Comparison of ENCODE assay signal across 8 cellular contexts in genomic region chr6:41941280-41942044, GRCh38. TPM values are rescaled to one million over a fixed set of nuclear protein-coding genes. Genes with fewer than 3 reads are reported as not detected.
DNase-seq lines count a peak whose midpoint lies in the region; ATAC-seq, FAIRE-seq and TF ChIP-seq lines count a peak whose summit lies in the region.

Gene CCND3, minus strand, starts transcription at chr6:41941808. Its CDS starts 159 bp downstream, at chr6:41941649.

- 0 out of 4 replicates have a peak, but pooled peaks of 1 of the 2 experiments have one; percentile 6 for TF ChIP-seq RAD21 in H1 (IDR thresholded peaks at IDR 0.05 in 1 of 2, conservative IDR thresholded peaks at IDR 0.05 in 1 of 2; ENCODE audit: low read depth in 2 of 2, low read length in 2 of 2)

- no peak for TF ChIP-seq EP300 in H1 (IDR thresholded peaks at IDR 0.05; ENCODE audit: borderline replicate concordance in 1 of 2, low read depth in 2 of 2, low read length in 2 of 2)

- H4K8ac ChIP-seq in H1 (ENCODE audit: extremely low read depth, insufficient read depth, low read length): peak within 1 kb of the TSS; percentile 80

- peak within 1 kb of the TSS; percentile 98 to 99 for H3K4me2 ChIP-seq in H1 (ENCODE audit: insufficient read depth in 1 of 2, low read depth in 2 of 2, low read length in 2 of 2)

- H3K27me3 Mint-ChIP-seq in mesothelial cell of epicardium (ENCODE audit: low read depth): no peaks in the 10 kb centered on the region

- peak within 1 kb of the TSS; percentile 94 for H3K27ac Mint-ChIP-seq in mesothelial cell of epicardium

- H4K91ac ChIP-seq in H1 (replicated peaks; ENCODE audit: insufficient read length, low read length): peak within 1 kb of the TSS; percentile 36

- POLR2A ChIA-PET in activated CD8-positive, alpha-beta memory T cell treated with anti-CD3 and anti-CD28 coated beads for 36 hours (lab: Charles Lee): interaction anchor here (0.9 to 1.8 kb wide), 8 partner anchors 20 to 107 kb away, joined by 3 to 7 read pairs (median 4); partner anchors contain the start of genes BYSL and MED20
- POLR2A ChIA-PET in H1 (lab: Charles Lee; ENCODE audit: partially characterized antibody): interaction anchor here (0.7 to 16.6 kb wide), 9 partner anchors 9 to 104 kb away, joined by 3 to 235 read pairs (median 4); partner anchors contain the start of genes BYSL, MED20 and TAF8

- peaks cover 0 to 10% of the 10 kb centered on the region in 2 experiments; a peak in 1 of 4 replicates for H3K79me2 ChIP-seq in H1 (ENCODE audit: control insufficient read depth in 1 of 2, insufficient read depth in 2 of 2, low read length in 2 of 2)

- peak within 1 kb of the TSS; percentile 69 to 91 (median 84) for H3K4me3 ChIP-seq in H1 (ENCODE audit: extremely low read depth in 1 of 4, insufficient read depth in 2 of 4, low read depth in 3 of 4, low read length in 4 of 4)

- no peaks in the 10 kb centered on the region for H3K9me3 Mint-ChIP-seq in mesothelial cell of epicardium

- H3K9me3 ChIP-seq in H1 (ENCODE audit: insufficient read depth in 2 of 2, low read depth in 1 of 2, low read length in 1 of 2): no peaks in the 10 kb centered on the region

- H3K18ac ChIP-seq in H1 (ENCODE audit: extremely low read depth, low read length): peak within 1 kb of the TSS; percentile 55

- H2AK5ac ChIP-seq in H1 (ENCODE audit: low read depth, low read length): no peak within 1 kb of the TSS

- no peak within 1 kb of the TSS for H3K14ac ChIP-seq in H1 (ENCODE audit: insufficient read length)

- 1% methylated on average over 60 of the region's 86 CpGs; no CpG with 5 or more reads in 1 of the 2 experiments for WGBS in H1 (ENCODE audit: extremely low coverage in 1 of 2, insufficient coverage in 1 of 2, insufficient read length in 1 of 2, insufficient replicate concordance in 2 of 2, low coverage in 1 of 2, low lambda C conversion rate in 2 of 2, missing lambda C conversion rate in 1 of 2), 2 experiments

- H3K27ac ChIP-seq in H1 (ENCODE audit: low read depth, low read length): no peak within 1 kb of the TSS

- no peak for TF ChIP-seq POLR2A in H1 (IDR thresholded peaks at IDR 0.05; ENCODE audit: control extremely low read depth in 1 of 2, low read depth in 2 of 2, low read length in 2 of 2)

- CTCF ChIA-PET in activated CD8-positive, alpha-beta memory T cell treated with anti-CD3 and anti-CD28 coated beads for 36 hours (lab: Charles Lee): interaction anchor here (0.8 to 17.2 kb wide), 8 partner anchors 9 to 154 kb away, joined by 3 to 221 read pairs (median 3); partner anchors contain the start of genes BYSL, MED20, TAF8 and TOMM6
- CTCF ChIA-PET in H1 (lab: Charles Lee; ENCODE audit: partially characterized antibody): interaction anchor here (0.7 to 13.7 kb wide), 9 partner anchors 8 to 155 kb away, joined by 3 to 219 read pairs (median 6); partner anchors contain the start of genes BYSL and MED20

- H3K27me3 ChIP-seq in H1 (replicated peaks in 1 of 4; ENCODE audit: control insufficient read depth in 3 of 4, extremely low read depth in 1 of 4, insufficient read depth in 3 of 4, low read length in 3 of 4): no peaks in the 10 kb centered on the region

- peaks cover 17% of the 10 kb centered on the region for H3K23me2 ChIP-seq in H1 (ENCODE audit: low read depth, low read length)

- H4K5ac ChIP-seq in H1 (ENCODE audit: insufficient read length, low read depth, low read length): peak within 1 kb of the TSS; percentile 24

- FAIRE-seq in H1 (lab: Jason Lieb, UNC): no peak

- H2AFZ ChIP-seq in H1 (ENCODE audit: low read length): peak within 1 kb of the TSS; percentile 97

- H3K9ac ChIP-seq in H1 (replicated peaks in 1 of 4; ENCODE audit: extremely low read depth in 1 of 4, low read depth in 3 of 4, low read length in 3 of 4): peak within 1 kb of the TSS in 2 of 4 experiments; percentile 26 to 48; a peak in 5 of 7 replicates

- peak within 1 kb of the TSS; percentile 99 for H2BK12ac ChIP-seq in H1 (ENCODE audit: low read depth, low read length)

- H3K4me3 Mint-ChIP-seq in mesothelial cell of epicardium: peak within 1 kb of the TSS; percentile 83

- peak; percentile 93 for ATAC-seq in GM19463 (IDR thresholded peaks at IDR 0.05; ENCODE audit: unreplicated experiment)

- peak within 1 kb of the TSS; percentile 23 for H3K56ac ChIP-seq in H1 (replicated peaks; ENCODE audit: insufficient read length, low read depth, low read length)

- H2BK15ac ChIP-seq in H1 (ENCODE audit: low read length): peak within 1 kb of the TSS; percentile 75; the same call in 1 of the 2 replicates

- DNase-seq in CMK (ENCODE audit: low read depth): peak; percentile 77
- peak; percentile 81 for DNase-seq in HPDE6-E6E7 (ENCODE audit: extremely low spot score)
- DNase-seq in NOMO-1 (lab: John Stamatoyannopoulos, UW; ENCODE audit: unreplicated experiment in 2 of 2): peak; percentile 91 to 96
- DNase-seq in H1 (ENCODE audit: low read depth in 1 of 2, low spot score in 2 of 2): peak in 1 of 2 experiments; percentile 83
- peak; percentile 87 to 90 for DNase-seq in mesothelial cell of epicardium (ENCODE audit: low spot score in 2 of 2, unreplicated experiment in 2 of 2)
- DNase-seq in stimulated activated CD8-positive, alpha-beta memory T cell treated with anti-CD3 and anti-CD28 coated beads, Interleukin-15, amount 100 ng/mL, for 4 hours (ENCODE audit: low read depth in 2 of 2): peak; percentile 64 to 76

- H3K4me1 Mint-ChIP-seq in mesothelial cell of epicardium: peaks cover 43% of the 10 kb centered on the region

- no peaks in the 10 kb centered on the region for H4K20me1 ChIP-seq in H1 (replicated peaks in 1 of 2; ENCODE audit: control insufficient read depth in 1 of 2, insufficient read depth in 2 of 2, low read length in 2 of 2)

- TF ChIP-seq CTCF in H1 (IDR thresholded peaks at IDR 0.05; ENCODE audit: control extremely low read depth in 1 of 3, insufficient read depth in 1 of 3, low read depth in 1 of 3, low read length in 3 of 3) (no peak), mesothelial cell of epicardium (IDR thresholded peaks at IDR 0.05; ENCODE audit: unreplicated experiment) (no peak)

- no peak within 1 kb of the TSS for H2BK120ac ChIP-seq in H1 (replicated peaks; ENCODE audit: low read depth, low read length)

- H3K4ac ChIP-seq in H1 (replicated peaks; ENCODE audit: insufficient read length, low read depth, low read length): peak within 1 kb of the TSS; percentile 1

- peaks cover 6 to 28% (median 23%) of the 10 kb centered on the region in 4 experiments for H3K4me1 ChIP-seq in H1 (replicated peaks in 1 of 4; ENCODE audit: control insufficient read depth in 3 of 4, insufficient read depth in 4 of 4, low read length in 3 of 4)

- H3K79me1 ChIP-seq in H1 (ENCODE audit: low read depth, low read length): peaks cover 2% of the 10 kb centered on the region; the same call in 1 of the 2 replicates

- H3K23ac ChIP-seq in H1 (ENCODE audit: insufficient read length): no peak within 1 kb of the TSS

- peak within 1 kb of the TSS; percentile 63; the same call in 1 of the 2 replicates for H2BK5ac ChIP-seq in H1 (ENCODE audit: low read depth, low read length)

- peaks cover 0 to 2% (median 0%) of the 10 kb centered on the region in 4 experiments; a peak in 1 of 8 replicates for H3K36me3 ChIP-seq in H1 (ENCODE audit: control insufficient read depth in 2 of 4, insufficient read depth in 4 of 4, low read length in 3 of 4)

- 0 out of 2 replicates have a peak within 1 kb of the TSS, but pooled peaks have one; percentile 75 for H2BK20ac ChIP-seq in H1 (ENCODE audit: low read length)

- H3K36me3 Mint-ChIP-seq in mesothelial cell of epicardium: peaks cover 2% of the 10 kb centered on the region

TF ChIP-seq in H1, 55 proteins besides CTCF, POLR2A, EP300 and RAD21 (continues in another document):
- peak; percentile 74 for TF ChIP-seq KDM4A (IDR thresholded peaks at IDR 0.05; ENCODE audit: low read depth, low read length, severe bottlenecking)
- TF ChIP-seq TAF1 (IDR thresholded peaks at IDR 0.05; ENCODE audit: low read depth, low read length): 0 out of 2 replicates have a peak, but pooled peaks have one; percentile 9
- TF ChIP-seq RBBP5 (IDR thresholded peaks at IDR 0.05; ENCODE audit: borderline replicate concordance, low read depth, low read length): peak; percentile 74; the same call in 1 of the 2 replicates
- TF ChIP-seq CHD1 (IDR thresholded peaks at IDR 0.05; ENCODE audit: low read depth, low read length): no peak
- no peak for TF ChIP-seq CTBP2 (IDR thresholded peaks at IDR 0.05; ENCODE audit: borderline replicate concordance, insufficient read depth, insufficient read length, low read length)
- TF ChIP-seq TEAD4 (IDR thresholded peaks at IDR 0.05; ENCODE audit: low read depth, low read length): peak; percentile 55; the same call in 1 of the 2 replicates
- no peak for TF ChIP-seq CREB1 (IDR thresholded peaks at IDR 0.05)
- peak; percentile 63 for TF ChIP-seq GABPA (IDR thresholded peaks at IDR 0.05; ENCODE audit: borderline replicate concordance, insufficient read depth, low read length)
- TF ChIP-seq RFX5 (IDR thresholded peaks at IDR 0.05; ENCODE audit: borderline replicate concordance, low read depth, low read length): no peak
- peak; percentile 79 for TF ChIP-seq E2F6 (IDR thresholded peaks at IDR 0.05)
- TF ChIP-seq SUZ12 (IDR thresholded peaks at IDR 0.05; ENCODE audit: low read length): no peak
- no peak for TF ChIP-seq JUND (IDR thresholded peaks at IDR 0.05; ENCODE audit: low read length)
- TF ChIP-seq SP2 (IDR thresholded peaks at IDR 0.05; ENCODE audit: low read length): no peak
- peak; percentile 79 for TF ChIP-seq MAX (IDR thresholded peaks at IDR 0.05)

RNA-seq across cellular contexts. Expression of gene CCND3, which starts in this region (rescaled TPM):
- 100 to 1,000 TPM; 356 to 367 TPM for total RNA-seq in activated CD8-positive, alpha-beta memory T cell treated with anti-CD3 and anti-CD28 coated beads for 36 hours
- total RNA-seq in H1 (2021; fragmentation: NEBNext Ultra II Directional; extraction: Animal tissue kit (Norgen Biotek cat#: 25700)): 28.4 and 32.9 TPM in 2 replicates
- 30.6 and 42.3 TPM in 2 replicates for polyA plus RNA-seq in H1 (2011; rRNA removed)
- 27.6 TPM for polyA plus RNA-seq in H1 (2011; cell fraction: cytosol; rRNA removed)
- 37.6 TPM for polyA plus RNA-seq in H1 (2011; cell fraction: nucleus; rRNA removed)
- polyA plus RNA-seq in H1 (2012, experiment 1 of 2): 21.0 to 25.7 TPM (median 25.5 TPM) in 4 replicates
- 32.3 TPM for polyA plus RNA-seq in H1 (2012, experiment 2 of 2)
- 19.1 TPM for polyA plus RNA-seq in H1 (2013, experiment 1 of 2)
- polyA plus RNA-seq in H1 (2013, experiment 2 of 2): 17.0 TPM
- 14.9 and 20.3 TPM in 2 replicates for polyA minus RNA-seq in H1 (2011; rRNA and poly(A)+ RNA removed)
- 15.9 TPM for polyA minus RNA-seq in H1 (2011; cell fraction: cytosol; rRNA and poly(A)+ RNA removed)
- polyA minus RNA-seq in H1 (2011; cell fraction: nucleus; rRNA and poly(A)+ RNA removed): 17.5 TPM
- total RNA-seq in mesothelial cell of epicardium: 37.2 to 42.0 TPM (median 39.5 TPM) in 3 replicates
